In the genomic region with DNA sequence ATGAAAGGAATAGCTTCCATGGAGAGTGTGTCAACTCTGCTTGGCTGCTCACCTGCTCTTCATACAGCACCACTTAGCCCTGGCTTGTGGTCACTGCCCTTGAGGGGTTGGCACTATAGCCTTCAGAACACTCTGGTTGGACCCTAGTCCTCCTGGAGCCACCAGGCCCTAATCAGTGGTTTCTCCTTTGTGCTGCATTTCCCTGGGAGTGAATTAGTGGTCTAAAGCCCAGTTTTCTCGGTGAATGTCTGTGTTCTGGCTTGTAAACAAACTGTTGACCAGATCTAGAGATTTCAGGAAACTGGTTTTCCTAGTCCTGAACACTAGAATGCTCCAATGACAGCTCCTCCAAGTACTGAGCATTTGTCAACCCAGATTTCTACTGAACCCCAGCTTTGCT, we compare ENCODE assay signal across 23 cellular contexts. TPM values are rescaled to one million over a fixed set of nuclear protein-coding genes. Genes with fewer than 3 reads are reported as not detected.
A peak's percentile ranks its signal among the peaks of the same experiment; 100 is the strongest.
DNase-seq lines count a peak whose midpoint lies in the region; ATAC-seq and TF ChIP-seq lines count a peak whose summit lies in the region.
"Had no signal": no experiment of that assay in that cellular context is flagged by ENCODE, and none has a peak within 500 bp of the region (broad histone marks: within the 10 kb centered on the region; RNA-seq: fewer than 3 reads in every experiment).

No MANE protein-coding gene starts in this region.

- CTCF ChIA-PET in PC-9 (lab: Charles Lee) = interaction anchor here (0.9 kb wide), 1 partner anchor 210 kb away, joined by 3 read pairs; no protein-coding TSS in a partner anchor

- no TSS peak for BruUV-seq in PC-9 (replicated peaks; lab: Mats Ljungman, UMichigan)

- H3K79me2 ChIP-seq in PC-9 (ENCODE audit: low read depth) (no peaks in the 10 kb centered on the region), hepatocyte (no peaks in the 10 kb centered on the region), smooth muscle cell (ENCODE audit: low read depth) (no peaks in the 10 kb centered on the region)

- H3K9ac ChIP-seq in smooth muscle cell (ENCODE audit: low read depth) = peak overlapping the region; percentile 34

- WGBS in hepatocyte (ENCODE audit: low lambda C conversion rate, missing lambda C conversion rate) = 25% methylated on average over 1 of the region's 1 CpG
- 0% methylated on average over 1 of the region's 1 CpG for WGBS in smooth muscle cell (ENCODE audit: low lambda C conversion rate)

- H3K9me3 ChIP-seq in PC-9 (ENCODE audit: insufficient read depth, low read depth) (no peaks in the 10 kb centered on the region), hepatocyte (ENCODE audit: low read depth) (no peaks in the 10 kb centered on the region), smooth muscle cell (replicated peaks; ENCODE audit: low read depth) (no peaks in the 10 kb centered on the region)
- H3K9me3 ChIP-seq: mucosa of descending colon, sigmoid colon, upper lobe of right lung had no signal

- peak overlapping the region; percentile 95 for H3K27ac ChIP-seq in PC-9
- peak overlapping the region; percentile 84 for H3K27ac ChIP-seq in hepatocyte
- peak overlapping the region; percentile 86 for H3K27ac ChIP-seq in smooth muscle cell (ENCODE audit: low read depth)
- H3K27ac ChIP-seq: heart right ventricle, left lung, sigmoid colon, upper lobe of right lung had no signal

- H3K4me1 ChIP-seq in PC-9 (replicated peaks; ENCODE audit: insufficient read depth) (peaks cover 33% of the 10 kb centered on the region), hepatocyte (ENCODE audit: insufficient read depth) (peaks cover 7% of the 10 kb centered on the region), smooth muscle cell (ENCODE audit: low read depth) (peaks cover 5% of the 10 kb centered on the region)
- H3K4me1 ChIP-seq: left lung, sigmoid colon, upper lobe of right lung had no signal

- H3K4me2 ChIP-seq in PC-9 (peak overlapping the region; percentile 59), hepatocyte (no peak overlapping the region), smooth muscle cell (no peak overlapping the region)

- no peaks in the 10 kb centered on the region for H3K9me2 ChIP-seq in PC-9 (ENCODE audit: insufficient read depth)
- H3K9me2 ChIP-seq in hepatocyte (replicated peaks; ENCODE audit: insufficient read depth) = no peaks in the 10 kb centered on the region

- POLR2A ChIA-PET in PC-9 (lab: Charles Lee; ENCODE audit: unreplicated experiment) = interaction anchor here (0.7 kb wide), 1 partner anchor 29 kb away, joined by 3 read pairs; no protein-coding TSS in a partner anchor

- H3F3A ChIP-seq in PC-9 (ENCODE audit: insufficient read depth, low read depth) (peaks cover 18% of the 10 kb centered on the region), smooth muscle cell (ENCODE audit: low read depth) (no peaks in the 10 kb centered on the region)

- H4K20me1 ChIP-seq in PC-9 (ENCODE audit: insufficient read depth) (no peaks in the 10 kb centered on the region), hepatocyte (ENCODE audit: insufficient read depth, poor library complexity, severe bottlenecking) (no peaks in the 10 kb centered on the region), smooth muscle cell (ENCODE audit: low read depth) (no peaks in the 10 kb centered on the region)

- H3K36me3 ChIP-seq in PC-9 (ENCODE audit: low read depth) (no peaks in the 10 kb centered on the region), hepatocyte (replicated peaks; ENCODE audit: insufficient read depth, low read depth) (no peaks in the 10 kb centered on the region), smooth muscle cell (ENCODE audit: low read depth) (no peaks in the 10 kb centered on the region)
- H3K36me3 ChIP-seq: heart right ventricle, left lung, sigmoid colon, upper lobe of right lung had no signal

- ATAC-seq in HG02885 (IDR thresholded peaks at IDR 0.05; ENCODE audit: poor library complexity, unreplicated experiment) (no peak), GM21576 (IDR thresholded peaks at IDR 0.05; ENCODE audit: unreplicated experiment) (no peak)
- ATAC-seq: CD8-positive, alpha-beta T cell; heart right ventricle; left lung; upper lobe of right lung had no signal

- TF ChIP-seq CTCF in PC-9 (conservative IDR thresholded peaks at IDR 0.05) (no peak), hepatocyte (IDR thresholded peaks at IDR 0.05; ENCODE audit: poor library complexity) (no peak), smooth muscle cell (IDR thresholded peaks at IDR 0.05; ENCODE audit: borderline replicate concordance, insufficient read depth, poor library complexity, severe bottlenecking) (no peak)

- H3K4me3 ChIP-seq in PC-9 (no peak overlapping the region), hepatocyte (no peak overlapping the region), smooth muscle cell (no peak overlapping the region)
- H3K4me3 ChIP-seq: heart right ventricle, left lung, mucosa of descending colon, sigmoid colon, upper lobe of right lung had no signal

- intact Hi-C loops in PC-9 (cut with micrococcal nuclease; ENCODE audit: unreplicated experiment) = loop anchor here (2.0 kb wide), 1 partner anchor 28 kb away; no protein-coding TSS in a partner anchor

- H3K27me3 ChIP-seq in PC-9 (ENCODE audit: insufficient read depth, low read depth) = no peaks in the 10 kb centered on the region
- H3K27me3 ChIP-seq in hepatocyte = no peaks in the 10 kb centered on the region
- no peaks in the 10 kb centered on the region for H3K27me3 ChIP-seq in smooth muscle cell (ENCODE audit: low read depth)
- H3K27me3 ChIP-seq: heart right ventricle, left lung, sigmoid colon, upper lobe of right lung had no signal

- H2AFZ ChIP-seq in PC-9 (0 out of 2 replicates have a peak overlapping the region, but pooled peaks have one; percentile 19), hepatocyte (no peak overlapping the region), smooth muscle cell (ENCODE audit: low read depth) (no peak overlapping the region)

- peak; percentile 14 for DNase-seq in NCI-H2029 (lab: John Stamatoyannopoulos, UW)
- no peak for DNase-seq in NCI-H2029 treated with DMSO at 0.1 percent for 48 hours (lab: John Stamatoyannopoulos, UW)
- peak; percentile 25 to 79 for DNase-seq in PC-9
- no peak for DNase-seq in hepatocyte (ENCODE audit: low spot score)
- no peak for DNase-seq in smooth muscle cell (lab: John Stamatoyannopoulos, UW; ENCODE audit: unreplicated experiment)
- DNase-seq in medulla oblongata (ENCODE audit: extremely low spot score) = no peak
- DNase-seq: AML-193; anterior cingulate cortex; caudate nucleus; CD8-positive, alpha-beta T cell; GF-D8; GOT3; heart right ventricle; Karpas-422; left lung; mucosa of descending colon; NCI-H1694; NCI-H526 treated with DMSO at 0.1 percent for 48 hours; RPMI8226; sigmoid colon; upper lobe of right lung had no signal

RNA-seq across cellular contexts. Expression of gene TMEM154, which starts 28.6 kb away (rescaled TPM):
- total RNA-seq in PC-9 (2021) (19.7 and 34.5 TPM in 2 replicates), hepatocyte (1.2 and 1.7 TPM in 2 replicates), smooth muscle cell (3.8 and 6.0 TPM in 2 replicates)
- polyA plus RNA-seq in hepatocyte (0.36 and 6.8 TPM in 2 replicates), smooth muscle cell (1.8 and 6.6 TPM in 2 replicates)

Comparison
In these comparisons a context has a peak if more than half of its experiments do, and no peak if none do; other contexts are left out.
1. DNase-seq: peak in NCI-H2029 (single experiment) and PC-9 (2 of 2); none in NCI-H2029 treated with DMSO at 0.1 percent for 48 hours (single experiment), hepatocyte (single experiment), smooth muscle cell (single experiment) and medulla oblongata (single experiment).
2. Peak in every context shown above with its lines, with median percentiles within 50 percentile points of each other: H3K27ac ChIP-seq.